16 cellular contexts compared by ENCODE assay signal in genomic region chr16:83002351-83003334, GRCh38.
DNase-seq lines count a peak whose midpoint lies in the region; ATAC-seq and TF ChIP-seq lines count a peak whose summit lies in the region.
"Had no signal": no experiment of that assay in that cellular context is flagged by ENCODE, and none has a peak within 500 bp of the region (broad histone marks: within the 10 kb centered on the region; RNA-seq: fewer than 3 reads in every experiment).

No MANE protein-coding gene starts in this region.

- no peak for ATAC-seq in GM21390 (IDR thresholded peaks at IDR 0.05; ENCODE audit: unreplicated experiment)
- no peak for ATAC-seq in GM18907 (IDR thresholded peaks at IDR 0.05; ENCODE audit: unreplicated experiment)
- ATAC-seq: activated naive CD4-positive, alpha-beta T cell treated with anti-CD3 and anti-CD28 coated beads, Interleukin-2, amount 50 U/mL, for 72 hours; esophagus mucosa; stimulated activated effector memory CD8-positive, alpha-beta T cell treated with anti-CD3 and anti-CD28 coated beads, Interleukin-12 subunit alpha, Interleukin-12 subunit beta, amount 100 ng/mL, for 72 hours; upper lobe of right lung had no signal

- no peak overlapping the region for H3K4me3 ChIP-seq in cardiac fibroblast (replicated peaks in 1 of 2; ENCODE audit: low read depth in 2 of 2, low read length in 2 of 2)
- H3K4me3 ChIP-seq: lung, upper lobe of right lung had no signal

- DNase-seq in EH (ENCODE audit: low read depth) (peak; percentile 80), NCI-H1092 treated with DMSO at 0.1 percent for 48 hours (lab: John Stamatoyannopoulos, UW) (peak; percentile 39), cardiac fibroblast (ENCODE audit: low read depth in 2 of 2) (peak; percentile 39), mucosa of gallbladder (ENCODE audit: low spot score) (peak; percentile 11)
- no peak for DNase-seq in activated CD4-positive, alpha-beta T cell treated with anti-CD3 and anti-CD28 coated beads, Interleukin-2, amount 50 U/mL, for 48 hours
- DNase-seq in effector CD4-positive, alpha-beta T cell, result no peak
- DNase-seq: CD8-positive, alpha-beta memory T cell; NCI-H1436 treated with DMSO at 0.1 percent for 48 hours; NCI-H82; upper lobe of right lung had no signal

- no peak for TF ChIP-seq CTCF in cardiac fibroblast (IDR thresholded peaks at IDR 0.05; ENCODE audit: low read depth, low read length)

Comparison
In these comparisons a context has a peak if more than half of its experiments do, and no peak if none do; other contexts are left out.
1. DNase-seq: peak in EH (single experiment), NCI-H1092 treated with DMSO at 0.1 percent for 48 hours (single experiment), cardiac fibroblast (2 of 2) and mucosa of gallbladder (single experiment); none in activated CD4-positive, alpha-beta T cell treated with anti-CD3 and anti-CD28 coated beads, Interleukin-2, amount 50 U/mL, for 48 hours (0 of 2) and effector CD4-positive, alpha-beta T cell (single experiment).